26 cellular contexts compared by ENCODE assay signal in the genomic region with DNA sequence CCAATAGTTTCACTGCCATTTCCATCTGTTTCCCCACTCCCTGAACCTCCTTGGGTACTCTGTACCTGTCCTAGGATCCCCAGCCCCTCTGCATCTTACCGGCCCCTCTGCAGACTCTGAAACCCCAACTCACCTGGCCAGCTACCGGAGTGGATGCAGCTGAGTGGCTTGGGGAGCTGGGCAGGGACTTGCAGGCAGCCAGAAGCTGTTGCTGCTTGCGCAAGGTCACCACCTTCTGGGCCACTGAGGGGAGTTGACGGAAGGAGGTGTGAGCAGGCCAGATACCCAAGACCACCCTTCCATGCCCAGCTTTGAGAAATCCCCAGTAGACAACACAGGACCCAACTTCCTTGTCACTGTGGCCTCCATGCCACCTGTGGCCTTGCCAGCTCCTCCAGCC. TPM values are rescaled to one million over a fixed set of nuclear protein-coding genes. Genes with fewer than 3 reads are reported as not detected.
"Had no signal": no experiment of that assay in that cellular context is flagged by ENCODE, and none has a peak within 500 bp of the region (broad histone marks: within the 10 kb centered on the region; RNA-seq: fewer than 3 reads in every experiment).

No MANE protein-coding gene starts in this region.

- H3K9me3 ChIP-seq: lower lobe of right lung, mucosa of descending colon, sigmoid colon, SJCRH30, thyroid gland, upper lobe of right lung had no signal

- H3K27ac Mint-ChIP-seq: activated B cell treated with CpG ODN at 0.5 μM for 24 hours had no signal

- H3K4me2 ChIP-seq: smooth muscle cell had no signal

- H3K4me3 Mint-ChIP-seq: activated B cell treated with CpG ODN at 0.5 μM for 24 hours; activated CD4-positive, alpha-beta memory T cell treated with anti-CD3 and anti-CD28 coated beads, Interleukin-2, amount 10 ng/mL, durations not matched to agents 7 days and 5 days; naive B cell; neural crest cell; T-cell had no signal

- H3K27ac ChIP-seq: lower lobe of right lung, sigmoid colon, SJCRH30, thyroid gland, upper lobe of right lung had no signal

- DNase-seq: activated B cell treated with CpG ODN at 0.5 μM for 24 hours; activated CD4-positive, alpha-beta memory T cell treated with anti-CD3 and anti-CD28 coated beads, Interleukin-2, amount 10 ng/mL, durations not matched to agents 7 days and 5 days; activated CD4-positive, alpha-beta T cell treated with anti-CD3 and anti-CD28 coated beads for 48 hours; activated gamma-delta T cell; activated T-cell treated with anti-CD3 and anti-CD28 coated beads, Interleukin-2, amount 50 U/mL, for 48 hours; amygdala; cortex of kidney; erythroblast; foreskin fibroblast; lower lobe of right lung; mesendoderm; mucosa of descending colon; naive B cell; sigmoid colon; stimulated activated CD4-positive, alpha-beta T cell treated with anti-CD3 and anti-CD28 coated beads, Interleukin-15, amount 100 ng/mL, for 24 hours; stimulated activated naive CD4-positive, alpha-beta T cell treated with Interleukin-2 at 50 U/mL for 16 hours; substantia nigra; T-cell; T-helper 9 cell; thyroid gland; upper lobe of right lung had no signal

- ATAC-seq: left lobe of liver, lower lobe of right lung, mucosa of descending colon, T-cell, upper lobe of right lung had no signal

- H3K9me3 Mint-ChIP-seq: activated B cell treated with CpG ODN at 0.5 μM for 24 hours; activated CD4-positive, alpha-beta memory T cell treated with anti-CD3 and anti-CD28 coated beads, Interleukin-2, amount 10 ng/mL, durations not matched to agents 7 days and 5 days; naive B cell; neural crest cell; T-cell had no signal

- H3K36me3 ChIP-seq: sigmoid colon, SJCRH30, thyroid gland, upper lobe of right lung had no signal

- H3K4me3 ChIP-seq: lower lobe of right lung, mucosa of descending colon, sigmoid colon, SJCRH30, smooth muscle cell, thyroid gland, upper lobe of right lung had no signal

- H3K4me1 ChIP-seq: upper lobe of right lung had no signal

- H3K27me3 Mint-ChIP-seq: activated B cell treated with CpG ODN at 0.5 μM for 24 hours; activated CD4-positive, alpha-beta memory T cell treated with anti-CD3 and anti-CD28 coated beads, Interleukin-2, amount 10 ng/mL, durations not matched to agents 7 days and 5 days; naive B cell; T-cell had no signal

RNA-seq across cellular contexts. Expression of a gene that starts 6.3 kb away (rescaled TPM):
- total RNA-seq: kidney epithelial cell, smooth muscle cell had no signal
- polyA plus RNA-seq: smooth muscle cell had no signal
